1 cellular context compared by ENCODE assay signal in the genomic region with DNA sequence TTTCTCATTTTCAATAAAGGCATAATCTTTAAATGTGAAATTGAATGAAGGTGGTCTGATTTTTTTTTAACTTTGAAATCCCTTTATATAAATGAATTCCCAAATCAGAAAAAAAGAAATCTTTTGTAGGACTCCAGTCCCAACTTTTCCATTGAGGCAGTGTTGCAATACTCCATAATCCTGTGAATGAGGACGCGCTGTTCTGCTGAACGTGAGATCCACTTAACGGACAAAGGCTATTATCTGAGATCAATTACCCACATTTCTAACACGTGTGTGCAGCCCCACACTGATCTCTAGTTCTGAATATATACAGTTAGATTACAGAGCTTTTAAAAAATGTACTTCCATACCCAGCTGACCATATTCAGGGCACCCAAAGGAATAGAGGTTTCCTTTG.
TF ChIP-seq lines count a peak whose summit lies in the region.

No MANE protein-coding gene starts in this region.

TF ChIP-seq in WTC11, 78 proteins besides CTCF, POLR2A, EP300 and RAD21 (continued from another document):
- no peak for TF ChIP-seq ZNF281 (CRISPR knock-in tag; IDR thresholded peaks at IDR 0.05)
- no peak for TF ChIP-seq ZNF232 (CRISPR knock-in tag; IDR thresholded peaks at IDR 0.05)
- TF ChIP-seq, protein P1, sequence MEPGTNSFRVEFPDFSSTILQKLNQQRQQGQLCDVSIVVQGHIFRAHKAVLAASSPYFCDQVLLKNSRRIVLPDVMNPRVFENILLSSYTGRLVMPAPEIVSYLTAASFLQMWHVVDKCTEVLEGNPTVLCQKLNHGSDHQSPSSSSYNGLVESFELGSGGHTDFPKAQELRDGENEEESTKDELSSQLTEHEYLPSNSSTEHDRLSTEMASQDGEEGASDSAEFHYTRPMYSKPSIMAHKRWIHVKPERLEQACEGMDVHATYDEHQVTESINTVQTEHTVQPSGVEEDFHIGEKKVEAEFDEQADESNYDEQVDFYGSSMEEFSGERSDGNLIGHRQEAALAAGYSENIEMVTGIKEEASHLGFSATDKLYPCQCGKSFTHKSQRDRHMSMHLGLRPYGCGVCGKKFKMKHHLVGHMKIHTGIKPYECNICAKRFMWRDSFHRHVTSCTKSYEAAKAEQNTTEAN (CRISPR knock-in tag; IDR thresholded peaks at IDR 0.05), result no peak
